ENCODE assay signal across 2 cellular contexts in the genomic region with DNA sequence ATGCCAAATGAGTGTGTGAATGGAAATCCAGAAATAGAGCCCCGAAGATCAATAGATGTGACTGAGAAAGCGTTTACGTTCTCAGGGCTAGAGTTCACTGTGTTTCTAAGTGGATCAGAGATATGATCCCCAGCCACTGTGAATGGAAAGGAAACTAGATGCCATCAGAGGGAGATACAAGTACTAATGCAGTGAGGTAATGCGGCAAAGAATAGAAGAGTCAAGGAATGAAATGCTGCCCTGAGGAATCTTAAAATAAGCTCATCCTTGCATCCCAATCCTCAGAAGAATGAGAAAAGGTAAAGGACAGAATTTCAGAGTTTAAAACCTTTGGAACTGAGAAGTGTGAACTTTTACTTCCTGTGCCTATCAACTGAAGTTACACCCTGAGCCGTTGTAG.
TF ChIP-seq lines count a peak whose summit lies in the region.

No MANE protein-coding gene starts in this region.

TF ChIP-seq in GM23338, 12 proteins besides CTCF, POLR2A, EP300 and RAD21:
- TF ChIP-seq CREB1 (CRISPR knock-in tag; IDR thresholded peaks at IDR 0.05; ENCODE audit: low read depth): no peak
- TF ChIP-seq NANOG (IDR thresholded peaks at IDR 0.05; ENCODE audit: borderline replicate concordance): no peak
- TF ChIP-seq, protein P1, sequence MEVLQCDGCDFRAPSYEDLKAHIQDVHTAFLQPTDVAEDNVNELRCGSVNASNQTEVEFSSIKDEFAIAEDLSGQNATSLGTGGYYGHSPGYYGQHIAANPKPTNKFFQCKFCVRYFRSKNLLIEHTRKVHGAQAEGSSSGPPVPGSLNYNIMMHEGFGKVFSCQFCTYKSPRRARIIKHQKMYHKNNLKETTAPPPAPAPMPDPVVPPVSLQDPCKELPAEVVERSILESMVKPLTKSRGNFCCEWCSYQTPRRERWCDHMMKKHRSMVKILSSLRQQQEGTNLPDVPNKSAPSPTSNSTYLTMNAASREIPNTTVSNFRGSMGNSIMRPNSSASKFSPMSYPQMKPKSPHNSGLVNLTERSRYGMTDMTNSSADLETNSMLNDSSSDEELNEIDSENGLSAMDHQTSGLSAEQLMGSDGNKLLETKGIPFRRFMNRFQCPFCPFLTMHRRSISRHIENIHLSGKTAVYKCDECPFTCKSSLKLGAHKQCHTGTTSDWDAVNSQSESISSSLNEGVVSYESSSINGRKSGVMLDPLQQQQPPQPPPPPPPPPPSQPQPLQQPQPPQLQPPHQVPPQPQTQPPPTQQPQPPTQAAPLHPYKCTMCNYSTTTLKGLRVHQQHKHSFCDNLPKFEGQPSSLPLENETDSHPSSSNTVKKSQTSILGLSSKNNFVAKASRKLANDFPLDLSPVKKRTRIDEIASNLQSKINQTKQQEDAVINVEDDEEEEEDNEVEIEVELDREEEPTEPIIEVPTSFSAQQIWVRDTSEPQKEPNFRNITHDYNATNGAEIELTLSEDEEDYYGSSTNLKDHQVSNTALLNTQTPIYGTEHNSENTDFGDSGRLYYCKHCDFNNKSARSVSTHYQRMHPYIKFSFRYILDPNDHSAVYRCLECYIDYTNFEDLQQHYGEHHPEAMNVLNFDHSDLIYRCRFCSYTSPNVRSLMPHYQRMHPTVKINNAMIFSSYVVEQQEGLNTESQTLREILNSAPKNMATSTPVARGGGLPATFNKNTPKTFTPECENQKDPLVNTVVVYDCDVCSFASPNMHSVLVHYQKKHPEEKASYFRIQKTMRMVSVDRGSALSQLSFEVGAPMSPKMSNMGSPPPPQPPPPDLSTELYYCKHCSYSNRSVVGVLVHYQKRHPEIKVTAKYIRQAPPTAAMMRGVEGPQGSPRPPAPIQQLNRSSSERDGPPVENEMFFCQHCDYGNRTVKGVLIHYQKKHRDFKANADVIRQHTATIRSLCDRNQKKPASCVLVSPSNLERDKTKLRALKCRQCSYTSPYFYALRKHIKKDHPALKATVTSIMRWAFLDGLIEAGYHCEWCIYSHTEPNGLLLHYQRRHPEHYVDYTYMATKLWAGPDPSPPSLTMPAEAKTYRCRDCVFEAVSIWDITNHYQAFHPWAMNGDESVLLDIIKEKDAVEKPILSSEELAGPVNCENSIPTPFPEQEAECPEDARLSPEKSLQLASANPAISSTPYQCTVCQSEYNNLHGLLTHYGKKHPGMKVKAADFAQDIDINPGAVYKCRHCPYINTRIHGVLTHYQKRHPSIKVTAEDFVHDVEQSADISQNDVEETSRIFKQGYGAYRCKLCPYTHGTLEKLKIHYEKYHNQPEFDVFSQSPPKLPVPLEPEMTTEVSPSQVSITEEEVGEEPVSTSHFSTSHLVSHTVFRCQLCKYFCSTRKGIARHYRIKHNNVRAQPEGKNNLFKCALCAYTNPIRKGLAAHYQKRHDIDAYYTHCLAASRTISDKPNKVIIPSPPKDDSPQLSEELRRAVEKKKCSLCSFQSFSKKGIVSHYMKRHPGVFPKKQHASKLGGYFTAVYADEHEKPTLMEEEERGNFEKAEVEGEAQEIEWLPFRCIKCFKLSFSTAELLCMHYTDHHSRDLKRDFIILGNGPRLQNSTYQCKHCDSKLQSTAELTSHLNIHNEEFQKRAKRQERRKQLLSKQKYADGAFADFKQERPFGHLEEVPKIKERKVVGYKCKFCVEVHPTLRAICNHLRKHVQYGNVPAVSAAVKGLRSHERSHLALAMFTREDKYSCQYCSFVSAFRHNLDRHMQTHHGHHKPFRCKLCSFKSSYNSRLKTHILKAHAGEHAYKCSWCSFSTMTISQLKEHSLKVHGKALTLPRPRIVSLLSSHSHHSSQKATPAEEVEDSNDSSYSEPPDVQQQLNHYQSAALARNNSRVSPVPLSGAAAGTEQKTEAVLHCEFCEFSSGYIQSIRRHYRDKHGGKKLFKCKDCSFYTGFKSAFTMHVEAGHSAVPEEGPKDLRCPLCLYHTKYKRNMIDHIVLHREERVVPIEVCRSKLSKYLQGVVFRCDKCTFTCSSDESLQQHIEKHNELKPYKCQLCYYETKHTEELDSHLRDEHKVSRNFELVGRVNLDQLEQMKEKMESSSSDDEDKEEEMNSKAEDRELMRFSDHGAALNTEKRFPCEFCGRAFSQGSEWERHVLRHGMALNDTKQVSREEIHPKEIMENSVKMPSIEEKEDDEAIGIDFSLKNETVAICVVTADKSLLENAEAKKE (CRISPR knock-in tag; IDR thresholded peaks at IDR 0.05): no peak
- TF ChIP-seq ZNF331 (CRISPR knock-in tag; IDR thresholded peaks at IDR 0.05; ENCODE audit: low read depth): no peak
- no peak for TF ChIP-seq JUNB (IDR thresholded peaks at IDR 0.05; ENCODE audit: unreplicated experiment)
- TF ChIP-seq, protein P2, sequence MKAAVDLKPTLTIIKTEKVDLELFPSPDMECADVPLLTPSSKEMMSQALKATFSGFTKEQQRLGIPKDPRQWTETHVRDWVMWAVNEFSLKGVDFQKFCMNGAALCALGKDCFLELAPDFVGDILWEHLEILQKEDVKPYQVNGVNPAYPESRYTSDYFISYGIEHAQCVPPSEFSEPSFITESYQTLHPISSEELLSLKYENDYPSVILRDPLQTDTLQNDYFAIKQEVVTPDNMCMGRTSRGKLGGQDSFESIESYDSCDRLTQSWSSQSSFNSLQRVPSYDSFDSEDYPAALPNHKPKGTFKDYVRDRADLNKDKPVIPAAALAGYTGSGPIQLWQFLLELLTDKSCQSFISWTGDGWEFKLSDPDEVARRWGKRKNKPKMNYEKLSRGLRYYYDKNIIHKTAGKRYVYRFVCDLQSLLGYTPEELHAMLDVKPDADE (IDR thresholded peaks at IDR 0.05): no peak
- TF ChIP-seq EZH2 (IDR thresholded peaks at IDR 0.05; ENCODE audit: low read depth, unreplicated experiment): no peak
- no peak for TF ChIP-seq POLR2AphosphoS5 (IDR thresholded peaks at IDR 0.05; ENCODE audit: low read depth)
- no peak for TF ChIP-seq STAT1 (IDR thresholded peaks at IDR 0.05; ENCODE audit: unreplicated experiment)
- no peak for TF ChIP-seq ZNF114 (CRISPR knock-in tag; IDR thresholded peaks at IDR 0.05)

TF ChIP-seq in H1, 55 proteins besides CTCF, POLR2A, EP300 and RAD21:
- TF ChIP-seq NANOG (IDR thresholded peaks at IDR 0.05; ENCODE audit: insufficient read depth, low read depth, low read length, poor library complexity, severe bottlenecking) (no peak), TAF7 (optimal IDR thresholded peaks at IDR 0.05; ENCODE audit: borderline replicate concordance, low read depth, low read length) (no peak), EZH2 (IDR thresholded peaks at IDR 0.05; ENCODE audit: low read depth, low read length, severe bottlenecking) (no peak), PHF8 (conservative IDR thresholded peaks at IDR 0.05; ENCODE audit: low read depth, low read length) (no peak), HDAC2 (IDR thresholded peaks at IDR 0.05; ENCODE audit: borderline replicate concordance in 1 of 2, low read depth in 2 of 2, low read length in 2 of 2) (no peak), EGR1 (IDR thresholded peaks at IDR 0.05; ENCODE audit: borderline replicate concordance, low read depth, low read length) (no peak), RXRA (IDR thresholded peaks at IDR 0.05; ENCODE audit: insufficient read depth, low read depth, low read length) (no peak), RBBP5 (IDR thresholded peaks at IDR 0.05; ENCODE audit: borderline replicate concordance, low read depth, low read length) (no peak)
